34 cellular contexts compared by ENCODE assay signal in genomic region chr2:167336213-167336612, GRCh38. TPM values are rescaled to one million over a fixed set of nuclear protein-coding genes. Genes with fewer than 3 reads are reported as not detected.
"Had no signal": no experiment of that assay in that cellular context is flagged by ENCODE, and none has a peak within 500 bp of the region (broad histone marks: within the 10 kb centered on the region; RNA-seq: fewer than 3 reads in every experiment).

No MANE protein-coding gene starts in this region.

- H3K27ac ChIP-seq: cardiac muscle cell, KMS-11, RWPE1 had no signal

- DNase-seq: activated B cell treated with CpG ODN at 0.5 μM for 24 hours; activated CD4-positive, alpha-beta memory T cell treated with anti-CD3 and anti-CD28 coated beads for 36 hours; activated CD4-positive, alpha-beta T cell treated with anti-CD3 and anti-CD28 coated beads for 4 hours; activated CD4-positive, alpha-beta T cell treated with anti-CD3 and anti-CD28 coated beads, Interleukin-2, amount 50 U/mL, for 1 hour; activated CD4-positive, CD25-positive, alpha-beta regulatory T cell treated with anti-CD3 and anti-CD28 coated beads, Interleukin-2, amount 50 U/mL, for 72 hours; activated CD8-positive, alpha-beta memory T cell treated with anti-CD3 and anti-CD28 coated beads, Interleukin-2, amount 50 U/mL, for 4 hours; activated naive CD4-positive, alpha-beta T cell treated with anti-CD3 and anti-CD28 coated beads, Interleukin-2, amount 10 ng/mL, durations not matched to agents 7 days and 5 days; activated naive CD8-positive, alpha-beta T cell treated with anti-CD3 and anti-CD28 coated beads, Interleukin-2, amount 50 U/mL, for 24 hours; activated T-cell treated with anti-CD3 and anti-CD28 coated beads for 4 hours; activated T-cell treated with anti-CD3 and anti-CD28 coated beads, Interleukin-2, amount 50 U/mL, for 4 hours; aorta; MM.1S; MV-4-11; NCI-H1092; NCI-H1436 treated with DMSO at 0.1 percent for 48 hours; NCI-H1694 treated with DMSO at 0.1 percent for 48 hours; NCI-H2029 treated with DMSO at 0.1 percent for 48 hours; NCI-H2107; NCI-H510A; NCI-H526 treated with DMSO at 0.1 percent for 48 hours; NCI-H82; NK-92 treated with Interleukin-12 subunit alpha and Interleukin-12 subunit beta, amount 100 ng/mL, for 24 hours; SIG-M5; T-cell; T-helper 17 cell had no signal

- H3K9ac ChIP-seq: KMS-11 had no signal

- H3K36me3 ChIP-seq: cardiac muscle cell, colonic mucosa had no signal

- H3K9me3 Mint-ChIP-seq: activated B cell treated with CpG ODN at 0.5 μM for 24 hours; activated CD4-positive, alpha-beta memory T cell treated with anti-CD3 and anti-CD28 coated beads for 36 hours; activated naive CD4-positive, alpha-beta T cell treated with anti-CD3 and anti-CD28 coated beads, Interleukin-2, amount 10 ng/mL, durations not matched to agents 7 days and 5 days; activated naive CD8-positive, alpha-beta T cell treated with anti-CD3 and anti-CD28 coated beads, Interleukin-2, amount 50 U/mL, for 24 hours; activated T-cell treated with anti-CD3 and anti-CD28 coated beads, Interleukin-2, amount 50 U/mL, for 4 hours; activated T-helper 1 cell treated with anti-CD3 and anti-CD28 coated beads, Interleukin-12 subunit alpha, Interleukin-12 subunit beta, Interleukin-2, Interleukin-4 antibody, amounts not matched to agents 30 ng/mL and 10 ng/mL and 1 ng/mL, durations not matched to agents 14 hours and 24 hours and 36 hours; central memory CD8-positive, alpha-beta T cell; T-cell had no signal

- H3K4me2 ChIP-seq: KMS-11 had no signal

- H3K4me3 Mint-ChIP-seq: activated B cell treated with CpG ODN at 0.5 μM for 24 hours; activated CD4-positive, alpha-beta memory T cell treated with anti-CD3 and anti-CD28 coated beads for 36 hours; activated naive CD4-positive, alpha-beta T cell treated with anti-CD3 and anti-CD28 coated beads, Interleukin-2, amount 10 ng/mL, durations not matched to agents 7 days and 5 days; activated naive CD8-positive, alpha-beta T cell; activated naive CD8-positive, alpha-beta T cell treated with anti-CD3 and anti-CD28 coated beads, Interleukin-2, amount 50 U/mL, for 24 hours; activated T-cell treated with anti-CD3 and anti-CD28 coated beads, Interleukin-2, amount 50 U/mL, for 4 hours; activated T-helper 1 cell treated with anti-CD3 and anti-CD28 coated beads, Interleukin-12 subunit alpha, Interleukin-12 subunit beta, Interleukin-2, Interleukin-4 antibody, amounts not matched to agents 30 ng/mL and 10 ng/mL and 1 ng/mL, durations not matched to agents 14 hours and 24 hours and 36 hours; central memory CD8-positive, alpha-beta T cell; T-cell; T-helper 17 cell had no signal

- H3K36me3 Mint-ChIP-seq: activated CD4-positive, alpha-beta memory T cell treated with anti-CD3 and anti-CD28 coated beads for 36 hours; activated naive CD4-positive, alpha-beta T cell treated with anti-CD3 and anti-CD28 coated beads, Interleukin-2, amount 10 ng/mL, durations not matched to agents 7 days and 5 days; activated naive CD8-positive, alpha-beta T cell; T-cell had no signal

- H3K27me3 Mint-ChIP-seq: activated B cell treated with CpG ODN at 0.5 μM for 24 hours; activated CD4-positive, alpha-beta memory T cell treated with anti-CD3 and anti-CD28 coated beads for 36 hours; activated naive CD4-positive, alpha-beta T cell treated with anti-CD3 and anti-CD28 coated beads, Interleukin-2, amount 10 ng/mL, durations not matched to agents 7 days and 5 days; central memory CD8-positive, alpha-beta T cell; T-helper 17 cell had no signal

- H3K27me3 ChIP-seq: cardiac muscle cell, colonic mucosa had no signal

- H3K9me3 ChIP-seq: colonic mucosa had no signal

- H3K4me3 ChIP-seq: cardiac muscle cell, colonic mucosa had no signal

- H3K4me1 Mint-ChIP-seq: activated B cell treated with CpG ODN at 0.5 μM for 24 hours; activated naive CD4-positive, alpha-beta T cell treated with anti-CD3 and anti-CD28 coated beads, Interleukin-2, amount 10 ng/mL, durations not matched to agents 7 days and 5 days; activated naive CD8-positive, alpha-beta T cell treated with anti-CD3 and anti-CD28 coated beads, Interleukin-2, amount 50 U/mL, for 24 hours; central memory CD8-positive, alpha-beta T cell; T-cell; T-helper 17 cell had no signal

- ATAC-seq: activated naive CD8-positive, alpha-beta T cell treated with anti-CD3 and anti-CD28 coated beads, Interleukin-2, amount 50 U/mL, for 24 hours; activated T-cell treated with anti-CD3 and anti-CD28 coated beads, Interleukin-2, amount 50 U/mL, for 4 hours; Right ventricle myocardium inferior; T-cell; T-helper 17 cell had no signal

- H3K27ac Mint-ChIP-seq: activated B cell treated with CpG ODN at 0.5 μM for 24 hours; activated CD4-positive, alpha-beta memory T cell treated with anti-CD3 and anti-CD28 coated beads for 36 hours; activated naive CD4-positive, alpha-beta T cell treated with anti-CD3 and anti-CD28 coated beads, Interleukin-2, amount 10 ng/mL, durations not matched to agents 7 days and 5 days; activated naive CD8-positive, alpha-beta T cell; activated naive CD8-positive, alpha-beta T cell treated with anti-CD3 and anti-CD28 coated beads, Interleukin-2, amount 50 U/mL, for 24 hours; activated T-helper 1 cell treated with anti-CD3 and anti-CD28 coated beads, Interleukin-12 subunit alpha, Interleukin-12 subunit beta, Interleukin-2, Interleukin-4 antibody, amounts not matched to agents 30 ng/mL and 10 ng/mL and 1 ng/mL, durations not matched to agents 14 hours and 24 hours and 36 hours; T-cell; T-helper 17 cell had no signal

RNA-seq across cellular contexts. Expression of gene B3GALT1, which starts 43.4 kb away (rescaled TPM):
- total RNA-seq: activated B cell treated with CpG ODN at 0.5 μM for 24 hours; activated CD4-positive, alpha-beta memory T cell treated with anti-CD3 and anti-CD28 coated beads for 36 hours; activated T-helper 1 cell treated with anti-CD3 and anti-CD28 coated beads, Interleukin-12 subunit alpha, Interleukin-12 subunit beta, Interleukin-2, Interleukin-4 antibody, amounts not matched to agents 30 ng/mL and 10 ng/mL and 1 ng/mL, durations not matched to agents 14 hours and 24 hours and 36 hours; LHCN-M2; T-helper 17 cell had no signal
- polyA plus RNA-seq: aorta had no signal
